2 cellular contexts compared by ENCODE assay signal in the genomic region with DNA sequence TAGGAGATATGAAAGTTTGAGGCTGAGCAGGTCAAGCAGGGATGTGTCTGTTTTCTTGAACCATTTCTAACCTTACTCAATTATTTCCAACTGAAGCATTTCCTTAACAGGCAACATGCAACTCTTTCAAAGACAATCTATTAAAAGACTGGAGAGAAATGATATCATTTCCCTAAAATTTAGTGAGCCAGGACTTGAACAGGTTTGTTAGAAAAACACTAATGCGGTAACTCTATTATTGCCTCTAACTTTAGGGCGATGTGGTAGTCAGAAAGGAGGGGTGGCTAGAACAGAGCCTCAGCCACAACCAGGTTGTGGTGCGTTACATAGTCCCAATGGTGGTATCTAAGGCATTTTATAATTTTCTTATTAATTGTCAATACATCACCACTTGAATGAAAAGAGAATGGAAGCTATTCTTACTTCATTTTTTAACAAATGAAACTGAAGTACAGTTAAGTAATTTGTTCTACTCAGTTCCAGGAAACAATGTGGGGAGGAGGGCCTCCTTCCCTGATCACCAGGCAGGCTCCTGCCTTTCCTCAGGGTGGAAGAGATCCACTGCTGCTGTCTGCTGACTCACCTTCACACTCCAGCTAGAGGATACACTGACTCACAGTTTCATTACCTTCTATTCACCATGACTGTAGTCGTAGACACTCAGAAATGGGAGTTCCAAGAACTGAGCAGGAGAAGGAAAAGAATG.
TF ChIP-seq lines count a peak whose summit lies in the region.

No MANE protein-coding gene starts in this region.

TF ChIP-seq in A549, 52 proteins besides CTCF, POLR2A, EP300 and RAD21 (continued from another document and continues in another):
- TF ChIP-seq, protein P1, sequence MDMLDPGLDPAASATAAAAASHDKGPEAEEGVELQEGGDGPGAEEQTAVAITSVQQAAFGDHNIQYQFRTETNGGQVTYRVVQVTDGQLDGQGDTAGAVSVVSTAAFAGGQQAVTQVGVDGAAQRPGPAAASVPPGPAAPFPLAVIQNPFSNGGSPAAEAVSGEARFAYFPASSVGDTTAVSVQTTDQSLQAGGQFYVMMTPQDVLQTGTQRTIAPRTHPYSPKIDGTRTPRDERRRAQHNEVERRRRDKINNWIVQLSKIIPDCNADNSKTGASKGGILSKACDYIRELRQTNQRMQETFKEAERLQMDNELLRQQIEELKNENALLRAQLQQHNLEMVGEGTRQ (IDR thresholded peaks at IDR 0.05) = no peak
- TF ChIP-seq BHLHE40 (IDR thresholded peaks at IDR 0.05; ENCODE audit: low read depth, low read length) = no peak
- no peak for TF ChIP-seq FOXS1 (CRISPR knock-in tag; IDR thresholded peaks at IDR 0.05)
- TF ChIP-seq FOSB (CRISPR knock-in tag; IDR thresholded peaks at IDR 0.05) = no peak
- TF ChIP-seq CEBPB (IDR thresholded peaks at IDR 0.05) = no peak
- TF ChIP-seq EHF (CRISPR knock-in tag; IDR thresholded peaks at IDR 0.05) = no peak
- TF ChIP-seq FOSL2 (IDR thresholded peaks at IDR 0.05) = peak; percentile 88
- TF ChIP-seq FOSL2 (CRISPR knock-in tag; IDR thresholded peaks at IDR 0.05) = peak; percentile 97
- TF ChIP-seq NR3C1 (IDR thresholded peaks at IDR 0.05) = no peak
- no peak for TF ChIP-seq HOXB5 (CRISPR knock-in tag; IDR thresholded peaks at IDR 0.05)
- peak; percentile 75 for TF ChIP-seq JUNB (IDR thresholded peaks at IDR 0.05)
- no peak for TF ChIP-seq EHMT2 (IDR thresholded peaks at IDR 0.05; ENCODE audit: low read depth)
- no peak for TF ChIP-seq ZNF302 (CRISPR knock-in tag; IDR thresholded peaks at IDR 0.05)
- 0 out of 2 replicates have a peak, but pooled peaks have one; percentile 21 for TF ChIP-seq MYC (IDR thresholded peaks at IDR 0.05; ENCODE audit: borderline replicate concordance, low read length)
- peak; percentile 72 for TF ChIP-seq NFE2L2 (conservative IDR thresholded peaks at IDR 0.05; ENCODE audit: low read length)
- no peak for TF ChIP-seq HOXA7 (CRISPR knock-in tag; IDR thresholded peaks at IDR 0.05)
- TF ChIP-seq, protein P2, sequence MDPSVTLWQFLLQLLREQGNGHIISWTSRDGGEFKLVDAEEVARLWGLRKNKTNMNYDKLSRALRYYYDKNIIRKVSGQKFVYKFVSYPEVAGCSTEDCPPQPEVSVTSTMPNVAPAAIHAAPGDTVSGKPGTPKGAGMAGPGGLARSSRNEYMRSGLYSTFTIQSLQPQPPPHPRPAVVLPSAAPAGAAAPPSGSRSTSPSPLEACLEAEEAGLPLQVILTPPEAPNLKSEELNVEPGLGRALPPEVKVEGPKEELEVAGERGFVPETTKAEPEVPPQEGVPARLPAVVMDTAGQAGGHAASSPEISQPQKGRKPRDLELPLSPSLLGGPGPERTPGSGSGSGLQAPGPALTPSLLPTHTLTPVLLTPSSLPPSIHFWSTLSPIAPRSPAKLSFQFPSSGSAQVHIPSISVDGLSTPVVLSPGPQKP (IDR thresholded peaks at IDR 0.05; ENCODE audit: low read depth, low read length) = no peak
- TF ChIP-seq KDM1A (IDR thresholded peaks at IDR 0.05; ENCODE audit: low read depth) = no peak
- TF ChIP-seq, protein P3, sequence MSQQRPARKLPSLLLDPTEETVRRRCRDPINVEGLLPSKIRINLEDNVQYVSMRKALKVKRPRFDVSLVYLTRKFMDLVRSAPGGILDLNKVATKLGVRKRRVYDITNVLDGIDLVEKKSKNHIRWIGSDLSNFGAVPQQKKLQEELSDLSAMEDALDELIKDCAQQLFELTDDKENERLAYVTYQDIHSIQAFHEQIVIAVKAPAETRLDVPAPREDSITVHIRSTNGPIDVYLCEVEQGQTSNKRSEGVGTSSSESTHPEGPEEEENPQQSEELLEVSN (IDR thresholded peaks at IDR 0.05; ENCODE audit: borderline replicate concordance, low read depth) = no peak
- no peak for TF ChIP-seq CBX2 (IDR thresholded peaks at IDR 0.05; ENCODE audit: borderline replicate concordance, low read depth)
- no peak for TF ChIP-seq CHD4 (IDR thresholded peaks at IDR 0.05; ENCODE audit: borderline replicate concordance)
- TF ChIP-seq GATA3 (IDR thresholded peaks at IDR 0.05; ENCODE audit: borderline replicate concordance) = 0 out of 2 replicates have a peak, but pooled peaks have one; percentile 11
- TF ChIP-seq, protein P4, sequence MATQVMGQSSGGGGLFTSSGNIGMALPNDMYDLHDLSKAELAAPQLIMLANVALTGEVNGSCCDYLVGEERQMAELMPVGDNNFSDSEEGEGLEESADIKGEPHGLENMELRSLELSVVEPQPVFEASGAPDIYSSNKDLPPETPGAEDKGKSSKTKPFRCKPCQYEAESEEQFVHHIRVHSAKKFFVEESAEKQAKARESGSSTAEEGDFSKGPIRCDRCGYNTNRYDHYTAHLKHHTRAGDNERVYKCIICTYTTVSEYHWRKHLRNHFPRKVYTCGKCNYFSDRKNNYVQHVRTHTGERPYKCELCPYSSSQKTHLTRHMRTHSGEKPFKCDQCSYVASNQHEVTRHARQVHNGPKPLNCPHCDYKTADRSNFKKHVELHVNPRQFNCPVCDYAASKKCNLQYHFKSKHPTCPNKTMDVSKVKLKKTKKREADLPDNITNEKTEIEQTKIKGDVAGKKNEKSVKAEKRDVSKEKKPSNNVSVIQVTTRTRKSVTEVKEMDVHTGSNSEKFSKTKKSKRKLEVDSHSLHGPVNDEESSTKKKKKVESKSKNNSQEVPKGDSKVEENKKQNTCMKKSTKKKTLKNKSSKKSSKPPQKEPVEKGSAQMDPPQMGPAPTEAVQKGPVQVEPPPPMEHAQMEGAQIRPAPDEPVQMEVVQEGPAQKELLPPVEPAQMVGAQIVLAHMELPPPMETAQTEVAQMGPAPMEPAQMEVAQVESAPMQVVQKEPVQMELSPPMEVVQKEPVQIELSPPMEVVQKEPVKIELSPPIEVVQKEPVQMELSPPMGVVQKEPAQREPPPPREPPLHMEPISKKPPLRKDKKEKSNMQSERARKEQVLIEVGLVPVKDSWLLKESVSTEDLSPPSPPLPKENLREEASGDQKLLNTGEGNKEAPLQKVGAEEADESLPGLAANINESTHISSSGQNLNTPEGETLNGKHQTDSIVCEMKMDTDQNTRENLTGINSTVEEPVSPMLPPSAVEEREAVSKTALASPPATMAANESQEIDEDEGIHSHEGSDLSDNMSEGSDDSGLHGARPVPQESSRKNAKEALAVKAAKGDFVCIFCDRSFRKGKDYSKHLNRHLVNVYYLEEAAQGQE (IDR thresholded peaks at IDR 0.05) = no peak
- no peak for TF ChIP-seq NPAS2 (CRISPR knock-in tag; IDR thresholded peaks at IDR 0.05; ENCODE audit: borderline replicate concordance)
- TF ChIP-seq, protein P5, sequence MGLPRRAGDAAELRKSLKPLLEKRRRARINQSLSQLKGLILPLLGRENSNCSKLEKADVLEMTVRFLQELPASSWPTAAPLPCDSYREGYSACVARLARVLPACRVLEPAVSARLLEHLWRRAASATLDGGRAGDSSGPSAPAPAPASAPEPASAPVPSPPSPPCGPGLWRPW (IDR thresholded peaks at IDR 0.05) = no peak
- TF ChIP-seq SREBF2 (IDR thresholded peaks at IDR 0.05) = no peak
- no peak for TF ChIP-seq ESRRA (IDR thresholded peaks at IDR 0.05; ENCODE audit: borderline replicate concordance, low read length)

TF ChIP-seq in GM23338, 12 proteins besides CTCF, POLR2A, EP300 and RAD21 (continued from another document):
- TF ChIP-seq, protein P6, sequence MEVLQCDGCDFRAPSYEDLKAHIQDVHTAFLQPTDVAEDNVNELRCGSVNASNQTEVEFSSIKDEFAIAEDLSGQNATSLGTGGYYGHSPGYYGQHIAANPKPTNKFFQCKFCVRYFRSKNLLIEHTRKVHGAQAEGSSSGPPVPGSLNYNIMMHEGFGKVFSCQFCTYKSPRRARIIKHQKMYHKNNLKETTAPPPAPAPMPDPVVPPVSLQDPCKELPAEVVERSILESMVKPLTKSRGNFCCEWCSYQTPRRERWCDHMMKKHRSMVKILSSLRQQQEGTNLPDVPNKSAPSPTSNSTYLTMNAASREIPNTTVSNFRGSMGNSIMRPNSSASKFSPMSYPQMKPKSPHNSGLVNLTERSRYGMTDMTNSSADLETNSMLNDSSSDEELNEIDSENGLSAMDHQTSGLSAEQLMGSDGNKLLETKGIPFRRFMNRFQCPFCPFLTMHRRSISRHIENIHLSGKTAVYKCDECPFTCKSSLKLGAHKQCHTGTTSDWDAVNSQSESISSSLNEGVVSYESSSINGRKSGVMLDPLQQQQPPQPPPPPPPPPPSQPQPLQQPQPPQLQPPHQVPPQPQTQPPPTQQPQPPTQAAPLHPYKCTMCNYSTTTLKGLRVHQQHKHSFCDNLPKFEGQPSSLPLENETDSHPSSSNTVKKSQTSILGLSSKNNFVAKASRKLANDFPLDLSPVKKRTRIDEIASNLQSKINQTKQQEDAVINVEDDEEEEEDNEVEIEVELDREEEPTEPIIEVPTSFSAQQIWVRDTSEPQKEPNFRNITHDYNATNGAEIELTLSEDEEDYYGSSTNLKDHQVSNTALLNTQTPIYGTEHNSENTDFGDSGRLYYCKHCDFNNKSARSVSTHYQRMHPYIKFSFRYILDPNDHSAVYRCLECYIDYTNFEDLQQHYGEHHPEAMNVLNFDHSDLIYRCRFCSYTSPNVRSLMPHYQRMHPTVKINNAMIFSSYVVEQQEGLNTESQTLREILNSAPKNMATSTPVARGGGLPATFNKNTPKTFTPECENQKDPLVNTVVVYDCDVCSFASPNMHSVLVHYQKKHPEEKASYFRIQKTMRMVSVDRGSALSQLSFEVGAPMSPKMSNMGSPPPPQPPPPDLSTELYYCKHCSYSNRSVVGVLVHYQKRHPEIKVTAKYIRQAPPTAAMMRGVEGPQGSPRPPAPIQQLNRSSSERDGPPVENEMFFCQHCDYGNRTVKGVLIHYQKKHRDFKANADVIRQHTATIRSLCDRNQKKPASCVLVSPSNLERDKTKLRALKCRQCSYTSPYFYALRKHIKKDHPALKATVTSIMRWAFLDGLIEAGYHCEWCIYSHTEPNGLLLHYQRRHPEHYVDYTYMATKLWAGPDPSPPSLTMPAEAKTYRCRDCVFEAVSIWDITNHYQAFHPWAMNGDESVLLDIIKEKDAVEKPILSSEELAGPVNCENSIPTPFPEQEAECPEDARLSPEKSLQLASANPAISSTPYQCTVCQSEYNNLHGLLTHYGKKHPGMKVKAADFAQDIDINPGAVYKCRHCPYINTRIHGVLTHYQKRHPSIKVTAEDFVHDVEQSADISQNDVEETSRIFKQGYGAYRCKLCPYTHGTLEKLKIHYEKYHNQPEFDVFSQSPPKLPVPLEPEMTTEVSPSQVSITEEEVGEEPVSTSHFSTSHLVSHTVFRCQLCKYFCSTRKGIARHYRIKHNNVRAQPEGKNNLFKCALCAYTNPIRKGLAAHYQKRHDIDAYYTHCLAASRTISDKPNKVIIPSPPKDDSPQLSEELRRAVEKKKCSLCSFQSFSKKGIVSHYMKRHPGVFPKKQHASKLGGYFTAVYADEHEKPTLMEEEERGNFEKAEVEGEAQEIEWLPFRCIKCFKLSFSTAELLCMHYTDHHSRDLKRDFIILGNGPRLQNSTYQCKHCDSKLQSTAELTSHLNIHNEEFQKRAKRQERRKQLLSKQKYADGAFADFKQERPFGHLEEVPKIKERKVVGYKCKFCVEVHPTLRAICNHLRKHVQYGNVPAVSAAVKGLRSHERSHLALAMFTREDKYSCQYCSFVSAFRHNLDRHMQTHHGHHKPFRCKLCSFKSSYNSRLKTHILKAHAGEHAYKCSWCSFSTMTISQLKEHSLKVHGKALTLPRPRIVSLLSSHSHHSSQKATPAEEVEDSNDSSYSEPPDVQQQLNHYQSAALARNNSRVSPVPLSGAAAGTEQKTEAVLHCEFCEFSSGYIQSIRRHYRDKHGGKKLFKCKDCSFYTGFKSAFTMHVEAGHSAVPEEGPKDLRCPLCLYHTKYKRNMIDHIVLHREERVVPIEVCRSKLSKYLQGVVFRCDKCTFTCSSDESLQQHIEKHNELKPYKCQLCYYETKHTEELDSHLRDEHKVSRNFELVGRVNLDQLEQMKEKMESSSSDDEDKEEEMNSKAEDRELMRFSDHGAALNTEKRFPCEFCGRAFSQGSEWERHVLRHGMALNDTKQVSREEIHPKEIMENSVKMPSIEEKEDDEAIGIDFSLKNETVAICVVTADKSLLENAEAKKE (CRISPR knock-in tag; IDR thresholded peaks at IDR 0.05) = no peak
- TF ChIP-seq CREB1 (CRISPR knock-in tag; IDR thresholded peaks at IDR 0.05; ENCODE audit: low read depth) (no peak), EZH2phosphoT487 (IDR thresholded peaks at IDR 0.05; ENCODE audit: unreplicated experiment) (no peak), EZH2 (IDR thresholded peaks at IDR 0.05; ENCODE audit: low read depth, unreplicated experiment) (no peak), JUNB (IDR thresholded peaks at IDR 0.05; ENCODE audit: unreplicated experiment) (no peak)
- TF ChIP-seq, protein P4 (IDR thresholded peaks at IDR 0.05; ENCODE audit: unreplicated experiment) = no peak
